Comparison of ENCODE assay signal across 19 cellular contexts in the genomic region with DNA sequence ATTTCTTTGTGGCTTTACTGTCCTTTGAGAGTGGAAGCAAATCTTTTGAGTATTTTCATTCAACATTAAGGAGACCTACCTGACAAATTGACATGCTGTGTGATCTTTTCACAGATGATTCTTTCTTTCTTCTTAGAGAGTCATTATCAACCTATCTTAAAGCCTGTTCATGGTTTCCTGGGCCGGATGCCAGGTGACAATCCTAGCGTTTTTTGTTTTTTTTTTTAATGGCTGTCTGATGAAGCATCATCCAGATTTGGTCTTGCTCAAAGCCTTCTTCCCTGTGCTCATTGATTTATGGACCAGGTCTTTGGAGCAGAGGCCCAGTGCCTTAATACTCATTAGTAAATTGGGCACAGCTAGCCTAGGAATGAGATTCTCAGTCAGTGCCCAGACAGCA. TPM values are rescaled to one million over a fixed set of nuclear protein-coding genes. Genes with fewer than 3 reads are reported as not detected.
DNase-seq lines count a peak whose midpoint lies in the region; ATAC-seq and TF ChIP-seq lines count a peak whose summit lies in the region.
"Had no signal": no experiment of that assay in that cellular context is flagged by ENCODE, and none has a peak within 500 bp of the region (broad histone marks: within the 10 kb centered on the region; RNA-seq: fewer than 3 reads in every experiment).

No MANE protein-coding gene starts in this region.

- H3K4me3 ChIP-seq in CD4-positive, alpha-beta memory T cell (ENCODE audit: low read length in 2 of 2) = no peak overlapping the region
- no peak overlapping the region for H3K4me3 ChIP-seq in OCI-LY7 (ENCODE audit: low read depth, low read length, poor library complexity, severe bottlenecking)
- H3K4me3 ChIP-seq: pancreas, skin epidermis, tibial nerve had no signal

- no peaks in the 10 kb centered on the region for H3K36me3 Mint-ChIP-seq in CD4-positive, alpha-beta memory T cell
- H3K36me3 Mint-ChIP-seq: brain had no signal

- H3K9me2 ChIP-seq in OCI-LY7 (ENCODE audit: insufficient read depth, low read length) = no peaks in the 10 kb centered on the region

- ATAC-seq in HG02571 (IDR thresholded peaks at IDR 0.05; ENCODE audit: unreplicated experiment) (no peak), GM19463 (IDR thresholded peaks at IDR 0.05; ENCODE audit: unreplicated experiment) (no peak)
- ATAC-seq: activated CD8-positive, alpha-beta memory T cell treated with anti-CD3 and anti-CD28 coated beads, Interleukin-2, amount 10 ng/mL, durations not matched to agents 7 days and 5 days; left cardiac atrium; Panc1 had no signal

- H3K27me3 Mint-ChIP-seq in CD4-positive, alpha-beta memory T cell = no peaks in the 10 kb centered on the region
- H3K27me3 Mint-ChIP-seq: brain had no signal

- TF ChIP-seq CTCF in OCI-LY7 (conservative IDR thresholded peaks at IDR 0.05; ENCODE audit: low read length) = no peak

- no peak for DNase-seq in CD4-positive, alpha-beta memory T cell
- DNase-seq in ELR (ENCODE audit: low read depth) (peak; percentile 31), OCI-LY7 (ENCODE audit: low spot score) (no peak), fibroblast of peridontal ligament (ENCODE audit: extremely low read depth) (peak; percentile 44), dermis blood vessel endothelial cell (no peak)
- DNase-seq: activated CD8-positive, alpha-beta memory T cell treated with anti-CD3 and anti-CD28 coated beads, Interleukin-2, amount 10 ng/mL, durations not matched to agents 7 days and 5 days; activated gamma-delta T cell treated with Interleukin-2 at 50 U/mL for 16 hours; GF-D8; hypothalamus; KG1; left cardiac atrium; NCI-H1417 treated with DMSO at 0.1 percent for 48 hours; pancreas had no signal

- H3K4me1 Mint-ChIP-seq in CD4-positive, alpha-beta memory T cell = peaks cover 68 to 97% (median 85%) of the 10 kb centered on the region in 4 donors

- 0 out of 2 replicates have a peak, but pooled peaks cover 4% of the 10 kb centered on the region for H4K20me1 ChIP-seq in OCI-LY7 (ENCODE audit: insufficient read depth, low read length)

- H3K27me3 ChIP-seq in CD4-positive, alpha-beta memory T cell (ENCODE audit: insufficient read depth, low read length) = no peaks in the 10 kb centered on the region
- H3K27me3 ChIP-seq: pancreas, tibial nerve had no signal

- peaks cover 99% of the 10 kb centered on the region for H3K4me1 ChIP-seq in CD4-positive, alpha-beta memory T cell (ENCODE audit: insufficient read depth, low read length)
- peaks cover 64% of the 10 kb centered on the region for H3K4me1 ChIP-seq in OCI-LY7 (ENCODE audit: insufficient read depth, low read length, poor library complexity, severe bottlenecking)

- peak overlapping the region; percentile 10 for H3K4me2 ChIP-seq in OCI-LY7 (ENCODE audit: low read length)

- H3K27ac ChIP-seq in CD4-positive, alpha-beta memory T cell (ENCODE audit: low read depth, low read length) = peak overlapping the region; percentile 44
- H3K27ac ChIP-seq in OCI-LY7 (ENCODE audit: low read depth, low read length, poor library complexity, severe bottlenecking) = no peak overlapping the region
- H3K27ac ChIP-seq: pancreas, skin epidermis, tibial nerve had no signal

- H3K79me2 ChIP-seq in OCI-LY7 (ENCODE audit: insufficient read depth, low read depth, low read length) = peaks cover 46% of the 10 kb centered on the region; the same call in 1 of the 2 replicates

- no peaks in the 10 kb centered on the region for H3K9me3 Mint-ChIP-seq in CD4-positive, alpha-beta memory T cell
- H3K9me3 Mint-ChIP-seq: brain had no signal

- no TSS peak for BruUV-seq in OCI-LY7 (replicated peaks; lab: Mats Ljungman, UMichigan)

- CTCF ChIA-PET in CD4-positive, alpha-beta memory T cell (lab: Charles Lee; ENCODE audit: partially characterized antibody) = interaction anchor here (1.1 to 9.8 kb wide), 25 partner anchors 10 to 357 kb away, joined by 3 to 233 read pairs (median 13); a partner anchor contains a TSS
- CTCF ChIA-PET in OCI-LY7 (lab: Charles Lee; ENCODE audit: unreplicated experiment) = interaction anchor here (1.1 to 2.8 kb wide), 5 partner anchors 9 to 168 kb away, joined by 3 to 23 read pairs (median 7); no protein-coding TSS in a partner anchor

- no peak overlapping the region for H2AFZ ChIP-seq in OCI-LY7 (ENCODE audit: low read length)

- H3K36me3 ChIP-seq in CD4-positive, alpha-beta memory T cell (ENCODE audit: insufficient read depth, low read length) = no peaks in the 10 kb centered on the region
- no peaks in the 10 kb centered on the region for H3K36me3 ChIP-seq in OCI-LY7 (ENCODE audit: insufficient read depth, low read length)
- H3K36me3 ChIP-seq: pancreas, tibial nerve had no signal

- intact Hi-C loops in CD4-positive, alpha-beta memory T cell (cut with micrococcal nuclease) = loop anchor here (1.0 to 10.0 kb wide), 4 partner anchors 11 to 671 kb away; a partner anchor contains a TSS
- intact Hi-C loops in OCI-LY7 (cut with micrococcal nuclease; ENCODE audit: unreplicated experiment) = loop anchor here (1.0 kb wide), 1 partner anchor 125 kb away; no protein-coding TSS in a partner anchor

- peak overlapping the region; percentile 13 to 91 (median 85) for H3K27ac Mint-ChIP-seq in CD4-positive, alpha-beta memory T cell
- H3K27ac Mint-ChIP-seq: activated CD8-positive, alpha-beta memory T cell treated with anti-CD3 and anti-CD28 coated beads, Interleukin-2, amount 10 ng/mL, durations not matched to agents 7 days and 5 days had no signal

- peak overlapping the region in 7 of 8 donors; percentile 27 to 73 (median 52) for H3K4me3 Mint-ChIP-seq in CD4-positive, alpha-beta memory T cell
- H3K4me3 Mint-ChIP-seq: activated CD8-positive, alpha-beta memory T cell treated with anti-CD3 and anti-CD28 coated beads, Interleukin-2, amount 10 ng/mL, durations not matched to agents 7 days and 5 days; brain had no signal

- POLR2A ChIA-PET in CD4-positive, alpha-beta memory T cell (lab: Charles Lee; ENCODE audit: partially characterized antibody) = interaction anchor here (1.1 to 5.2 kb wide), 7 partner anchors 9 to 125 kb away, joined by 4 to 60 read pairs (median 8); no protein-coding TSS in a partner anchor
- POLR2A ChIA-PET in OCI-LY7 (lab: Charles Lee) = interaction anchor here (0.7 to 4.7 kb wide), 7 partner anchors 10 to 168 kb away, joined by 3 to 31 read pairs (median 7); a partner anchor contains a TSS

- H3K9me3 ChIP-seq in CD4-positive, alpha-beta memory T cell (ENCODE audit: control insufficient read depth in 1 of 2, low read length in 2 of 2) = no peaks in the 10 kb centered on the region
- no peaks in the 10 kb centered on the region for H3K9me3 ChIP-seq in OCI-LY7 (ENCODE audit: low read length)
- H3K9me3 ChIP-seq: pancreas, tibial nerve had no signal

RNA-seq across cellular contexts. Expression of a gene that starts 9.8 kb away (rescaled TPM):
- 10 to 100 TPM; 78.1 to 81.3 TPM for total RNA-seq in CD4-positive, alpha-beta memory T cell
- polyA plus RNA-seq in CD4-positive, alpha-beta memory T cell = 10 to 100 TPM in 1 of 2 donors, 1 to 10 TPM in 1; 4.4 to 17.9 TPM
- total RNA-seq in OCI-LY7 (2014; rRNA removed; shearing (Covaris generic)) = 39.1 and 60.8 TPM in 2 replicates
- total RNA-seq in OCI-LY7 (2022) (58.4 and 68.0 TPM in 2 replicates), dermis blood vessel endothelial cell (133 and 168 TPM in 2 replicates)

Comparison
In these comparisons a context has a peak if more than half of its experiments do, and no peak if none do; other contexts are left out.
1. DNase-seq: peak in ELR (single experiment) and fibroblast of peridontal ligament (single experiment); none in CD4-positive, alpha-beta memory T cell (0 of 5), OCI-LY7 (single experiment) and dermis blood vessel endothelial cell (single experiment).